Comparison of ENCODE assay signal across 3 cellular contexts in genomic region chr2:142869065-142869460, GRCh38. TPM values are rescaled to one million over a fixed set of nuclear protein-coding genes. Genes with fewer than 3 reads are reported as not detected.
"Had no signal": no experiment of that assay in that cellular context is flagged by ENCODE, and none has a peak within 500 bp of the region (broad histone marks: within the 10 kb centered on the region; RNA-seq: fewer than 3 reads in every experiment).

No MANE protein-coding gene starts in this region.

RNA-seq across cellular contexts. Expression of gene KYNU, which starts 8.4 kb away (rescaled TPM):
- total RNA-seq: activated CD4-positive, alpha-beta T cell treated with anti-CD3 and anti-CD28 coated beads, Interleukin-2, amount 10 ng/mL, durations not matched to agents 24 days and 14 days; activated CD8-positive, alpha-beta memory T cell treated with anti-CD3 and anti-CD28 coated beads, Interleukin-2, amount 10 ng/mL, durations not matched to agents 7 days and 5 days; activated T-helper 1 cell treated with anti-CD3 and anti-CD28 coated beads, Interleukin-12 subunit alpha, Interleukin-12 subunit beta, Interleukin-2, Interleukin-4 antibody, amounts not matched to agents 30 ng/mL and 10 ng/mL and 1 ng/mL, durations not matched to agents 14 hours and 24 hours and 36 hours had no signal
